ENCODE assay signal across 25 cellular contexts in the genomic region with DNA sequence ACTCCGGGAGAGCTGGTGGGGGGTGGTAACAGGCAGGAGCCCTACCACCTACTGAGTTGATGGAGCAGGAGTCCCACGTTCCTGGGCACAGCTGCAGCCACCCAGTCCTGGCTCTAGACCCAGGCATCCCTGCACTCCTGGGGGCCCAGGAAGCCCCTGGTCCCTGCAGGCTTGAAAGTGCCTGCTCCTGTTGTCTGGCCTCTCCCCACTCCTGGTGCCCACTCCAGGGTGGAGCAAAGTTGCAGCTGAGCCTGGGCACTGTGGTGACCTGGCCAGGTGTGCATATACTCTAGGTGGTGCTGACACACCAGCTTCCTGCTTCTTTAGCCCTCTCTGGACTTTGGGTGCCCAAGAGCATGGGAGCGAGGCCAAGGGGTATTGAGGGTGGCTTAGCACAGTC.
"Had no signal": no experiment of that assay in that cellular context is flagged by ENCODE, and none has a peak within 500 bp of the region (broad histone marks: within the 10 kb centered on the region; RNA-seq: fewer than 3 reads in every experiment).

No MANE protein-coding gene starts in this region.

- H3K36me3 ChIP-seq: brain microvascular endothelial cell, cardiac muscle cell had no signal

- H3K4me1 Mint-ChIP-seq: activated CD4-positive, alpha-beta T cell treated with anti-CD3 and anti-CD28 coated beads, Interleukin-2, amount 10 ng/mL, durations not matched to agents 7 days and 5 days; activated T-helper 17 cell treated with anti-CD3 and anti-CD28 coated beads, Interleukin-2, amount 50 U/mL, for 72 hours; T-helper 17 cell had no signal

- ATAC-seq: activated T-cell treated with anti-CD3 and anti-CD28 coated beads, Interleukin-2, amount 50 U/mL, for 4 hours; activated T-helper 17 cell treated with anti-CD3 and anti-CD28 coated beads, Interleukin-2, amount 50 U/mL, for 72 hours; T-helper 17 cell had no signal

- H3K27ac Mint-ChIP-seq: activated CD4-positive, alpha-beta memory T cell treated with anti-CD3 and anti-CD28 coated beads for 36 hours; activated CD4-positive, alpha-beta T cell treated with anti-CD3 and anti-CD28 coated beads, Interleukin-2, amount 10 ng/mL, durations not matched to agents 7 days and 5 days; activated naive CD4-positive, alpha-beta T cell treated with anti-CD3 and anti-CD28 coated beads for 36 hours; activated naive CD8-positive, alpha-beta T cell; activated T-helper 17 cell treated with anti-CD3 and anti-CD28 coated beads, Interleukin-2, amount 50 U/mL, for 72 hours; T-helper 17 cell had no signal

- H3K4me2 ChIP-seq: PC-9 had no signal

- H3K27me3 Mint-ChIP-seq: activated CD4-positive, alpha-beta memory T cell treated with anti-CD3 and anti-CD28 coated beads for 36 hours; activated CD4-positive, alpha-beta T cell treated with anti-CD3 and anti-CD28 coated beads, Interleukin-2, amount 10 ng/mL, durations not matched to agents 7 days and 5 days had no signal

- H3K36me3 Mint-ChIP-seq: activated CD4-positive, alpha-beta memory T cell treated with anti-CD3 and anti-CD28 coated beads for 36 hours; activated naive CD8-positive, alpha-beta T cell had no signal

- DNase-seq: activated CD4-positive, alpha-beta memory T cell treated with anti-CD3 and anti-CD28 coated beads for 36 hours; activated CD4-positive, alpha-beta T cell treated with anti-CD3 and anti-CD28 coated beads, Interleukin-2, amount 10 ng/mL, durations not matched to agents 7 days and 5 days; activated CD4-positive, CD25-positive, alpha-beta regulatory T cell; activated CD8-positive, alpha-beta memory T cell treated with anti-CD3 and anti-CD28 coated beads for 24 hours; activated gamma-delta T cell; activated naive CD4-positive, alpha-beta T cell treated with anti-CD3 and anti-CD28 coated beads for 36 hours; activated T-cell treated with anti-CD3 and anti-CD28 coated beads, Interleukin-2, amount 50 U/mL, for 4 hours; amygdala; brain microvascular endothelial cell; cerebellar nuclear complex; Kasumi-1; NCI-H1105 treated with DMSO at 0.1 percent for 48 hours; NCI-H1436 treated with DMSO at 0.1 percent for 48 hours; NCI-H187; NCI-H2081; NCI-H446; NCI-H524; PC-9; SHP77 treated with DMSO at 0.1 percent for 48 hours; T-helper 17 cell; T1000 had no signal

- H3K9me3 Mint-ChIP-seq: activated T-cell treated with anti-CD3 and anti-CD28 coated beads, Interleukin-2, amount 50 U/mL, for 4 hours had no signal

- H3K27me3 ChIP-seq: brain microvascular endothelial cell, cardiac muscle cell had no signal

- H3K4me3 ChIP-seq: cardiac muscle cell, PC-9 had no signal

- H3K4me3 Mint-ChIP-seq: activated CD4-positive, alpha-beta memory T cell treated with anti-CD3 and anti-CD28 coated beads for 36 hours; activated CD4-positive, alpha-beta T cell treated with anti-CD3 and anti-CD28 coated beads, Interleukin-2, amount 10 ng/mL, durations not matched to agents 7 days and 5 days; activated naive CD4-positive, alpha-beta T cell treated with anti-CD3 and anti-CD28 coated beads for 36 hours; activated naive CD8-positive, alpha-beta T cell; activated T-cell treated with anti-CD3 and anti-CD28 coated beads, Interleukin-2, amount 50 U/mL, for 4 hours; activated T-helper 17 cell treated with anti-CD3 and anti-CD28 coated beads, Interleukin-2, amount 50 U/mL, for 72 hours; T-helper 17 cell had no signal

- H2AFZ ChIP-seq: PC-9 had no signal

- FAIRE-seq: TTC549 had no signal

- H3K27ac ChIP-seq: brain microvascular endothelial cell, cardiac muscle cell, PC-9 had no signal
